Comparison of ENCODE assay signal across 1 cellular context in the genomic region with DNA sequence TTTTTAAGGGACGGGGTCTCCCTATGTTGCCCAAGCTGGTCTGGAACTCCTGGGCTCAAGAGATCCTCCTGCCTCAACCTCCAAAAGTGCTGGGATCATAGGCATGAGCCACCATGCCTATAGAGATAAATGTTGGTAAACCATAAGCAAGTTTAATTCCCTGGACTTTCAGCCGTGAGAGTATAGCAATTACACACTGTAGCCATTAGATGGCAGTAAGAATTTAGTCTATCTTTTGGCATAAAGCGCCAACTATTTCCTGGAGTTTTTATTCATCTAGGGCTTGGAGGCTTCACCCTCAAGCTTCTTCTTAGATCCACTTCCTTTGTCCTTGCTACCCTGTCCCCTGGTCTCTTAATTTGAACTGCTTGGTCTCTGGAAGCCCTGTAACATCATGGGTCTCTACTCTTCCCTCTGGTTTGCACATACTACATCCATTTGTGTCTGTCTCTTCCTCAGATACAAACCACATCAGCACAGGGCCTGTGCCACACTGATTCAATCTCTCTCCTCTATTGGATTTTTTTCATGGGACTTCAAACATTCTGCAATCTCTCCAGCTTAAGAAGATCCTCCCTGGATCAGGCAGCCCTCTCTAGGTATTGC.
TF ChIP-seq lines count a peak whose summit lies in the region.

No MANE protein-coding gene starts in this region.

TF ChIP-seq in HepG2, 621 proteins besides CTCF, POLR2A, EP300 and RAD21 (continued from another document):
- TF ChIP-seq, protein P1, sequence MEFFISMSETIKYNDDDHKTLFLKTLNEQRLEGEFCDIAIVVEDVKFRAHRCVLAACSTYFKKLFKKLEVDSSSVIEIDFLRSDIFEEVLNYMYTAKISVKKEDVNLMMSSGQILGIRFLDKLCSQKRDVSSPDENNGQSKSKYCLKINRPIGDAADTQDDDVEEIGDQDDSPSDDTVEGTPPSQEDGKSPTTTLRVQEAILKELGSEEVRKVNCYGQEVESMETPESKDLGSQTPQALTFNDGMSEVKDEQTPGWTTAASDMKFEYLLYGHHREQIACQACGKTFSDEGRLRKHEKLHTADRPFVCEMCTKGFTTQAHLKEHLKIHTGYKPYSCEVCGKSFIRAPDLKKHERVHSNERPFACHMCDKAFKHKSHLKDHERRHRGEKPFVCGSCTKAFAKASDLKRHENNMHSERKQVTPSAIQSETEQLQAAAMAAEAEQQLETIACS (CRISPR knock-in tag; IDR thresholded peaks at IDR 0.05): no peak
- TF ChIP-seq ELF3 (CRISPR knock-in tag; IDR thresholded peaks at IDR 0.05): 0 out of 2 replicates have a peak, but pooled peaks have one; percentile 45
